ENCODE assay signal across 12 cellular contexts in the genomic region with DNA sequence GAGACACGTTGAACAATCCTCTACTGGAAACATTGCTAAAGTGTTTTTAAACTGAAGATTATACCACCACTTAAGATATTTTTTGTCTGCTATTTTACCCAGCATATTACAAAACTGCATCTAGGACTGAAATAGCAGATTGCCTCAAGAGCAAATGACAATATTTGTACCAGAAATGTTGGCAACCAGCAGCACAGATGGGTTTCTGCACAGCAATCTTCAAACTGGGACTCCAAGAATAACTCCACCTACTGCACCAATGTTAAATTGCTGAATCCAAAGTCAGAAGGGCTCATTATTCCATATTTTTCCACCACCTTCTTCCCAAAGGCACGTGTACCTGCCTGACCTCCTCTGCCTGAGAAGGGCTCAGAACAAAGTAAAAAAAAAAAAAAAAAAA.
DNase-seq lines count a peak whose midpoint lies in the region; ATAC-seq and TF ChIP-seq lines count a peak whose summit lies in the region.
"Had no signal": no experiment of that assay in that cellular context is flagged by ENCODE, and none has a peak within 500 bp of the region (broad histone marks: within the 10 kb centered on the region; RNA-seq: fewer than 3 reads in every experiment).

No MANE protein-coding gene starts in this region.

- 75 to 76% methylated on average over 2 of the region's 2 CpGs for WGBS in transverse colon (ENCODE audit: low coverage in 1 of 2), 2 donors

- H3K36me3 ChIP-seq in CD4-positive, alpha-beta memory T cell (ENCODE audit: insufficient read depth, low read length), result no peaks in the 10 kb centered on the region
- H3K36me3 ChIP-seq in OCI-LY3 (replicated peaks; ENCODE audit: low read depth, low read length), result peaks cover 12% of the 10 kb centered on the region
- no peaks in the 10 kb centered on the region for H3K36me3 ChIP-seq in neutrophil
- H3K36me3 ChIP-seq in transverse colon, result no peaks in the 10 kb centered on the region
- H3K36me3 ChIP-seq: esophagus squamous epithelium, SJSA1 had no signal

- ATAC-seq in stimulated activated effector memory CD8-positive, alpha-beta T cell treated with anti-CD3 and anti-CD28 coated beads, Interleukin-12 subunit alpha, Interleukin-12 subunit beta, amount 100 ng/mL, for 72 hours, result no peak
- ATAC-seq in HG03439 (IDR thresholded peaks at IDR 0.05; ENCODE audit: unreplicated experiment), result no peak

- TF ChIP-seq POLR2A in transverse colon (IDR thresholded peaks at IDR 0.05), result no peak

- H3K9me3 ChIP-seq in CD4-positive, alpha-beta memory T cell (ENCODE audit: control insufficient read depth in 1 of 2, low read length in 2 of 2), result peaks cover 0 to 3% of the 10 kb centered on the region in 2 donors
- H3K9me3 ChIP-seq in OCI-LY3 (ENCODE audit: insufficient read depth, low read length), result peaks cover 10% of the 10 kb centered on the region; the same call in 1 of the 2 replicates
- H3K9me3 ChIP-seq in neutrophil, result no peaks in the 10 kb centered on the region
- H3K9me3 ChIP-seq in transverse colon, result peaks cover 0 to 4% of the 10 kb centered on the region in 2 donors
- H3K9me3 ChIP-seq: SJSA1 had no signal

- no peak overlapping the region for H3K9ac ChIP-seq in OCI-LY3 (ENCODE audit: low read length)

- H3K4me2 ChIP-seq in OCI-LY3 (ENCODE audit: low read length), result peak overlapping the region; percentile 24; the same call in 1 of the 2 replicates

- H3K27ac Mint-ChIP-seq in CD4-positive, alpha-beta memory T cell, result peak overlapping the region in 6 of 7 donors; percentile 22 to 72 (median 51)
- no peak overlapping the region for H3K27ac Mint-ChIP-seq in stimulated activated effector memory CD8-positive, alpha-beta T cell treated with anti-CD3 and anti-CD28 coated beads, Interleukin-12 subunit alpha, Interleukin-12 subunit beta, amount 100 ng/mL, for 72 hours
- H3K27ac Mint-ChIP-seq: activated T-helper 1 cell treated with anti-CD3 and anti-CD28 coated beads, Interleukin-12 subunit alpha, Interleukin-12 subunit beta, Interleukin-2, Interleukin-4 antibody, amounts not matched to agents 30 ng/mL and 10 ng/mL and 1 ng/mL, durations not matched to agents 14 hours and 24 hours and 36 hours had no signal

- TF ChIP-seq EP300 in transverse colon (IDR thresholded peaks at IDR 0.05; ENCODE audit: low read depth), result no peak

- peaks cover 100% of the 10 kb centered on the region for H3K79me2 ChIP-seq in OCI-LY3 (ENCODE audit: low read length)

- DNase-seq in CD4-positive, alpha-beta memory T cell, result no peak
- DNase-seq in epithelial cell of prostate (ENCODE audit: low read depth, low spot score) (no peak), transverse colon (no peak)
- no peak for DNase-seq in stimulated activated CD4-positive, alpha-beta T cell treated with anti-CD3 and anti-CD28 coated beads, Interleukin-4, amount 100 ng/mL, for 1 hour
- no peak for DNase-seq in stimulated activated effector memory CD8-positive, alpha-beta T cell treated with anti-CD3 and anti-CD28 coated beads, Interleukin-12 subunit alpha, Interleukin-12 subunit beta, amount 100 ng/mL, for 72 hours (ENCODE audit: low spot score in 2 of 2)
- DNase-seq: CD8-positive, alpha-beta memory T cell; esophagus squamous epithelium had no signal

- CTCF ChIA-PET in CD4-positive, alpha-beta memory T cell (lab: Charles Lee; ENCODE audit: partially characterized antibody), result no interaction called here

- POLR2A ChIA-PET in CD4-positive, alpha-beta memory T cell (lab: Charles Lee; ENCODE audit: partially characterized antibody), result interaction anchor here (0.6 kb wide), 1 partner anchor 573 kb away, joined by 3 read pairs; no protein-coding TSS in a partner anchor

- in situ Hi-C loops in transverse colon (cut with MboI; ENCODE audit: low pct_ligation_motif_present in 1 of 4, low pct_unique_long_range_greater_than_20kb in 1 of 4, low sequenced_read_pairs in 3 of 4), result no loop called here

- H3K36me3 Mint-ChIP-seq in CD4-positive, alpha-beta memory T cell, result peaks cover 8 to 17% of the 10 kb centered on the region in 2 donors
- H3K36me3 Mint-ChIP-seq in stimulated activated effector memory CD8-positive, alpha-beta T cell treated with anti-CD3 and anti-CD28 coated beads, Interleukin-12 subunit alpha, Interleukin-12 subunit beta, amount 100 ng/mL, for 72 hours, result no peaks in the 10 kb centered on the region

- intact Hi-C loops in CD4-positive, alpha-beta memory T cell (cut with micrococcal nuclease), result no loop called here
- intact Hi-C loops in transverse colon (cut with DNase I; ENCODE audit: low total_unique reads), result no loop called here

- no peaks in the 10 kb centered on the region for H3K27me3 Mint-ChIP-seq in CD4-positive, alpha-beta memory T cell

- H3K9me3 Mint-ChIP-seq in CD4-positive, alpha-beta memory T cell, result peaks cover 0 to 10% (median 8%) of the 10 kb centered on the region in 8 donors
- H3K9me3 Mint-ChIP-seq in stimulated activated effector memory CD8-positive, alpha-beta T cell treated with anti-CD3 and anti-CD28 coated beads, Interleukin-12 subunit alpha, Interleukin-12 subunit beta, amount 100 ng/mL, for 72 hours, result peaks cover 7% of the 10 kb centered on the region

- H3K27ac ChIP-seq in CD4-positive, alpha-beta memory T cell (ENCODE audit: low read depth, low read length), result no peak overlapping the region
- no peak overlapping the region for H3K27ac ChIP-seq in OCI-LY3 (ENCODE audit: low read length)
- H3K27ac ChIP-seq in epithelial cell of prostate, result peak overlapping the region; percentile 44
- H3K27ac ChIP-seq in neutrophil, result peak overlapping the region; percentile 42
- no peak overlapping the region for H3K27ac ChIP-seq in transverse colon
- H3K27ac ChIP-seq: SJSA1 had no signal

- TF ChIP-seq CTCF in OCI-LY3 (IDR thresholded peaks at IDR 0.05; ENCODE audit: low read depth, low read length) (no peak), neutrophil (IDR thresholded peaks at IDR 0.05) (no peak), transverse colon (IDR thresholded peaks at IDR 0.05) (no peak)

- peak overlapping the region in 6 of 8 donors; percentile 32 to 87 (median 56) for H3K4me3 Mint-ChIP-seq in CD4-positive, alpha-beta memory T cell
- no peak overlapping the region for H3K4me3 Mint-ChIP-seq in stimulated activated effector memory CD8-positive, alpha-beta T cell treated with anti-CD3 and anti-CD28 coated beads, Interleukin-12 subunit alpha, Interleukin-12 subunit beta, amount 100 ng/mL, for 72 hours
- H3K4me3 Mint-ChIP-seq: activated T-helper 1 cell treated with anti-CD3 and anti-CD28 coated beads, Interleukin-12 subunit alpha, Interleukin-12 subunit beta, Interleukin-2, Interleukin-4 antibody, amounts not matched to agents 30 ng/mL and 10 ng/mL and 1 ng/mL, durations not matched to agents 14 hours and 24 hours and 36 hours had no signal

- H4K20me1 ChIP-seq in OCI-LY3 (ENCODE audit: insufficient read depth, low read length), result peaks cover 66% of the 10 kb centered on the region

- no peak overlapping the region for H2AFZ ChIP-seq in OCI-LY3 (ENCODE audit: low read depth, low read length)

- no peaks in the 10 kb centered on the region for H3K27me3 ChIP-seq in CD4-positive, alpha-beta memory T cell (ENCODE audit: insufficient read depth, low read length)
- H3K27me3 ChIP-seq in OCI-LY3 (ENCODE audit: low read depth, low read length) (no peaks in the 10 kb centered on the region), neutrophil (no peaks in the 10 kb centered on the region), transverse colon (no peaks in the 10 kb centered on the region)
- H3K27me3 ChIP-seq: esophagus squamous epithelium, SJSA1 had no signal

- H3K4me3 ChIP-seq in CD4-positive, alpha-beta memory T cell (ENCODE audit: low read length in 2 of 2), result no peak overlapping the region
- H3K4me3 ChIP-seq in OCI-LY3 (ENCODE audit: low read length), result no peak overlapping the region
- H3K4me3 ChIP-seq in neutrophil (ENCODE audit: low read depth in 1 of 2, low read length in 1 of 2), result no peak overlapping the region
- no peak overlapping the region for H3K4me3 ChIP-seq in transverse colon
- H3K4me3 ChIP-seq: esophagus squamous epithelium, SJSA1 had no signal

- peaks cover 78% of the 10 kb centered on the region for H3K4me1 ChIP-seq in CD4-positive, alpha-beta memory T cell (ENCODE audit: insufficient read depth, low read length)
- H3K4me1 ChIP-seq in OCI-LY3 (ENCODE audit: low read length), result peaks cover 50% of the 10 kb centered on the region
- peaks cover 66 to 73% of the 10 kb centered on the region in 2 experiments for H3K4me1 ChIP-seq in neutrophil (ENCODE audit: control insufficient read depth in 1 of 2, insufficient read depth in 1 of 2, low read depth in 1 of 2, low read length in 1 of 2)
- peaks cover 0 to 63% (median 22%) of the 10 kb centered on the region in 4 donors for H3K4me1 ChIP-seq in transverse colon

- peaks cover 68 to 94% (median 87%) of the 10 kb centered on the region in 4 donors for H3K4me1 Mint-ChIP-seq in CD4-positive, alpha-beta memory T cell
- H3K4me1 Mint-ChIP-seq in stimulated activated effector memory CD8-positive, alpha-beta T cell treated with anti-CD3 and anti-CD28 coated beads, Interleukin-12 subunit alpha, Interleukin-12 subunit beta, amount 100 ng/mL, for 72 hours, result peaks cover 75% of the 10 kb centered on the region

Comparison
In these comparisons a context has a peak if more than half of its experiments do, and no peak if none do; other contexts are left out.
1. H3K27ac ChIP-seq: peak in epithelial cell of prostate (single experiment) and neutrophil (single experiment); none in CD4-positive, alpha-beta memory T cell (single experiment), OCI-LY3 (single experiment) and transverse colon (0 of 4).